In the genomic region with DNA sequence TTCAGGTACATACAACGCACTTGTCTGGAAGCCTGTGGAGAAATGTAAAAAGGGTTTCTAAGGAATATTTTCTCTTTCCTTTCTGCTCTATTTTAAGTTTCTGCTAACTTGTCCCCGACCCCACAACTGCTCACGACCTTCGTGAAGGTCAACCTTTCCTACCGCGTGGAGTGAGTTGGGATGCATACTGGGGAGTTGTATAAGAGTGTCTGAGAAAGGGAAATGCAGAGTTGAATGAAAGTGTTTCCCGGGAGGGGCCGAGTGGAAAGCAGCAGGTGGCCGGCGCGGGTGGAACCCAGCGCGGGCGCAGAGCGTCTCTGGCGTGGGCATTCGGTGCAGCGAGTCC, we compare ENCODE assay signal across 1 cellular context.
TF ChIP-seq lines count a peak whose summit lies in the region.

No MANE protein-coding gene starts in this region.

TF ChIP-seq in WTC11, 78 proteins besides CTCF, POLR2A, EP300 and RAD21 (continued from another document):
- TF ChIP-seq, protein P1, sequence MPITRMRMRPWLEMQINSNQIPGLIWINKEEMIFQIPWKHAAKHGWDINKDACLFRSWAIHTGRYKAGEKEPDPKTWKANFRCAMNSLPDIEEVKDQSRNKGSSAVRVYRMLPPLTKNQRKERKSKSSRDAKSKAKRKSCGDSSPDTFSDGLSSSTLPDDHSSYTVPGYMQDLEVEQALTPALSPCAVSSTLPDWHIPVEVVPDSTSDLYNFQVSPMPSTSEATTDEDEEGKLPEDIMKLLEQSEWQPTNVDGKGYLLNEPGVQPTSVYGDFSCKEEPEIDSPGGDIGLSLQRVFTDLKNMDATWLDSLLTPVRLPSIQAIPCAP (CRISPR knock-in tag; IDR thresholded peaks at IDR 0.05), result no peak
- no peak for TF ChIP-seq ZNF232 (CRISPR knock-in tag; IDR thresholded peaks at IDR 0.05)
- TF ChIP-seq IRF2 (CRISPR knock-in tag; IDR thresholded peaks at IDR 0.05; ENCODE audit: borderline replicate concordance, low read depth), result no peak
- no peak for TF ChIP-seq NR3C1 (CRISPR knock-in tag; conservative IDR thresholded peaks at IDR 0.05; ENCODE audit: low read depth)
- no peak for TF ChIP-seq ZNF317 (CRISPR knock-in tag; IDR thresholded peaks at IDR 0.05; ENCODE audit: borderline replicate concordance, low read depth)
- TF ChIP-seq TEAD4 (CRISPR knock-in tag; IDR thresholded peaks at IDR 0.05), result no peak
- TF ChIP-seq CBFB (CRISPR knock-in tag; IDR thresholded peaks at IDR 0.05; ENCODE audit: low read depth), result no peak
- TF ChIP-seq ETV6 (CRISPR knock-in tag; IDR thresholded peaks at IDR 0.05), result no peak
- no peak for TF ChIP-seq ZNF423 (CRISPR knock-in tag; IDR thresholded peaks at IDR 0.05)
